In the genomic region with DNA sequence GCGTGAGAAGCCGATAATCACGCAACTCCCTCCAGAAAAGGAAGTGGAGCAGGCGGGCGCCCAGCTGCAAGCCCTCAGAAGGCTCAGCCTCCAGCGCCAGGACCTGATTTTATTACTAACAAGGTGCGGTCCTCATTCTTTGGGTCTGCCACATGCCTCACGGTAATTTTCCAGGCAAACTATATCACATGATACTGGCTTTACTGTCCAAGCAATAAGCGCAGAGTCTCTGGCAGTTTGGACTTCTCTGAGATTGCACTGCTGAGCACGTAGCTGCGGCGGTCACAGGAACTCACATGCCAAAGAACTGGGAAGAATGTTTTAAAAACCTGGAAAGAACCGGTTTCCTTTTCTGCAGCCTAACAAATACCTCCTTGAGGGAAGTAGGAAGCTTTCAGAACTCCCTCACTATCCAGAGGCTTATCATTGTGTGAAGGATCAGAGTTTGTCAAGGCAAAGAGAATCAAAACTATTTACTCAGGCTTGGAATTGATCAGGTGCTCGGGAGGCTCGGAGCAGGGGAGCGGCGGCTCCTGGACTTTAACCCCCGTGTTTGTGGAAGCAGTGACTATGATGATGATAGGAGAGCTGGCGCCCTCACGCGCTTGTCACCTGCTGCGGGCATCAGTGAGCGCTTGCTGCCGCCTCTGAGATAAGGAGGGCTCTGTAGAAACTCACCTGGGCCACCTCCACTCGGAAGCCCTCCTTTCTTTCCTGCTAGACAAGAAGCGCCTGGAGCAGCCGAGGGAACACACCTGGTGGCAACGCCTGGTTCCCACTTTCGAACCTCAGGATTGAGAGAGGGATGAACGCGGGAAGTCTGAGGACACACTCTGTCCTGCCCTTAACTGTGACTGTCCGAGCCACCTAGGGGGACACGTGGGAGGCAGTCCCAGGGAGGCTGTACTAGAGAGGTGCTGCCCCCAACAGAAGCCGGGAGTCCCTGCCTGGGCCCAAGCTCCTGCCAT, we compare ENCODE assay signal across 1 cellular context.
TF ChIP-seq lines count a peak whose summit lies in the region.

No MANE protein-coding gene starts in this region.

TF ChIP-seq in HepG2, 621 proteins besides CTCF, POLR2A, EP300 and RAD21 (continued from another document and continues in another):
- TF ChIP-seq, protein P1, sequence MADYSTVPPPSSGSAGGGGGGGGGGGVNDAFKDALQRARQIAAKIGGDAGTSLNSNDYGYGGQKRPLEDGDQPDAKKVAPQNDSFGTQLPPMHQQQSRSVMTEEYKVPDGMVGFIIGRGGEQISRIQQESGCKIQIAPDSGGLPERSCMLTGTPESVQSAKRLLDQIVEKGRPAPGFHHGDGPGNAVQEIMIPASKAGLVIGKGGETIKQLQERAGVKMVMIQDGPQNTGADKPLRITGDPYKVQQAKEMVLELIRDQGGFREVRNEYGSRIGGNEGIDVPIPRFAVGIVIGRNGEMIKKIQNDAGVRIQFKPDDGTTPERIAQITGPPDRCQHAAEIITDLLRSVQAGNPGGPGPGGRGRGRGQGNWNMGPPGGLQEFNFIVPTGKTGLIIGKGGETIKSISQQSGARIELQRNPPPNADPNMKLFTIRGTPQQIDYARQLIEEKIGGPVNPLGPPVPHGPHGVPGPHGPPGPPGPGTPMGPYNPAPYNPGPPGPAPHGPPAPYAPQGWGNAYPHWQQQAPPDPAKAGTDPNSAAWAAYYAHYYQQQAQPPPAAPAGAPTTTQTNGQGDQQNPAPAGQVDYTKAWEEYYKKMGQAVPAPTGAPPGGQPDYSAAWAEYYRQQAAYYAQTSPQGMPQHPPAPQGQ (CRISPR knock-in tag; IDR thresholded peaks at IDR 0.05; ENCODE audit: borderline replicate concordance): no peak
- TF ChIP-seq ZNF652 (CRISPR knock-in tag; IDR thresholded peaks at IDR 0.05; ENCODE audit: borderline replicate concordance, low read depth) (peak; percentile 8; the same call in 1 of the 2 replicates), SOX6 (IDR thresholded peaks at IDR 0.05) (no peak), SOX6 (CRISPR knock-in tag; IDR thresholded peaks at IDR 0.05) (peak; percentile 93), GPN1 (CRISPR knock-in tag; IDR thresholded peaks at IDR 0.05; ENCODE audit: borderline replicate concordance) (no peak), RBM39 (IDR thresholded peaks at IDR 0.05; ENCODE audit: low read depth, low read length, poor library complexity, severe bottlenecking) (peak; percentile 61), ZNF891 (CRISPR knock-in tag; IDR thresholded peaks at IDR 0.05) (no peak), SNAPC2 (CRISPR knock-in tag; IDR thresholded peaks at IDR 0.05) (peak; percentile 68; the same call in 1 of the 2 replicates), MXI1 (IDR thresholded peaks at IDR 0.05; ENCODE audit: borderline replicate concordance, low read depth, low read length) (peak; percentile 14; the same call in 1 of the 3 replicates), NFIC (IDR thresholded peaks at IDR 0.05; ENCODE audit: low read length) (peak; percentile 88), DMAP1 (CRISPR knock-in tag; IDR thresholded peaks at IDR 0.05) (peak; percentile 92), AGO1 (IDR thresholded peaks at IDR 0.05; ENCODE audit: low read depth, low read length, poor library complexity, severe bottlenecking) (no peak), JDP2 (CRISPR knock-in tag; IDR thresholded peaks at IDR 0.05; ENCODE audit: borderline replicate concordance) (no peak), KLF12 (CRISPR knock-in tag; IDR thresholded peaks at IDR 0.05; ENCODE audit: borderline replicate concordance) (peak; percentile 51; the same call in 1 of the 2 replicates), KLF13 (CRISPR knock-in tag; IDR thresholded peaks at IDR 0.05) (no peak), ZEB1 (IDR thresholded peaks at IDR 0.05; ENCODE audit: insufficient replicate concordance, low read depth) (peak; percentile 94), ZNF264 (CRISPR knock-in tag; IDR thresholded peaks at IDR 0.05) (peak; percentile 83; the same call in 1 of the 2 replicates), ZNF274 (CRISPR knock-in tag; IDR thresholded peaks at IDR 0.05) (no peak; the same call in 1 of the 2 replicates), JUNB (CRISPR knock-in tag; IDR thresholded peaks at IDR 0.05; ENCODE audit: borderline replicate concordance) (no peak), STAT5B (CRISPR knock-in tag; IDR thresholded peaks at IDR 0.05) (no peak), ZNF879 (CRISPR knock-in tag; IDR thresholded peaks at IDR 0.05) (no peak), CEBPB (IDR thresholded peaks at IDR 0.05; ENCODE audit: borderline replicate concordance, low read depth, low read length) (no peak), ATAD3A (CRISPR knock-in tag; IDR thresholded peaks at IDR 0.05) (no peak), SMARCE1 (IDR thresholded peaks at IDR 0.05; ENCODE audit: borderline replicate concordance) (no peak), KLF16 (CRISPR knock-in tag; IDR thresholded peaks at IDR 0.05) (peak in 1 of 2 experiments; percentile 79; a peak in 2 of 4 replicates), DNMT1 (CRISPR knock-in tag; IDR thresholded peaks at IDR 0.05) (no peak), ZNF446 (CRISPR knock-in tag; IDR thresholded peaks at IDR 0.05) (no peak)
- TF ChIP-seq, protein P2, sequence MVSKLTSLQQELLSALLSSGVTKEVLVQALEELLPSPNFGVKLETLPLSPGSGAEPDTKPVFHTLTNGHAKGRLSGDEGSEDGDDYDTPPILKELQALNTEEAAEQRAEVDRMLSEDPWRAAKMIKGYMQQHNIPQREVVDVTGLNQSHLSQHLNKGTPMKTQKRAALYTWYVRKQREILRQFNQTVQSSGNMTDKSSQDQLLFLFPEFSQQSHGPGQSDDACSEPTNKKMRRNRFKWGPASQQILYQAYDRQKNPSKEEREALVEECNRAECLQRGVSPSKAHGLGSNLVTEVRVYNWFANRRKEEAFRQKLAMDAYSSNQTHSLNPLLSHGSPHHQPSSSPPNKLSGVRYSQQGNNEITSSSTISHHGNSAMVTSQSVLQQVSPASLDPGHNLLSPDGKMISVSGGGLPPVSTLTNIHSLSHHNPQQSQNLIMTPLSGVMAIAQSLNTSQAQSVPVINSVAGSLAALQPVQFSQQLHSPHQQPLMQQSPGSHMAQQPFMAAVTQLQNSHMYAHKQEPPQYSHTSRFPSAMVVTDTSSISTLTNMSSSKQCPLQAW (CRISPR knock-in tag; IDR thresholded peaks at IDR 0.05): peak; percentile 85
- TF ChIP-seq, protein P3, sequence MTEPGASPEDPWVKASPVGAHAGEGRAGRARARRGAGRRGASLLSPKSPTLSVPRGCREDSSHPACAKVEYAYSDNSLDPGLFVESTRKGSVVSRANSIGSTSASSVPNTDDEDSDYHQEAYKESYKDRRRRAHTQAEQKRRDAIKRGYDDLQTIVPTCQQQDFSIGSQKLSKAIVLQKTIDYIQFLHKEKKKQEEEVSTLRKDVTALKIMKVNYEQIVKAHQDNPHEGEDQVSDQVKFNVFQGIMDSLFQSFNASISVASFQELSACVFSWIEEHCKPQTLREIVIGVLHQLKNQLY (CRISPR knock-in tag; IDR thresholded peaks at IDR 0.05): peak; percentile 74; the same call in 1 of the 2 replicates
- TF ChIP-seq, protein P4, sequence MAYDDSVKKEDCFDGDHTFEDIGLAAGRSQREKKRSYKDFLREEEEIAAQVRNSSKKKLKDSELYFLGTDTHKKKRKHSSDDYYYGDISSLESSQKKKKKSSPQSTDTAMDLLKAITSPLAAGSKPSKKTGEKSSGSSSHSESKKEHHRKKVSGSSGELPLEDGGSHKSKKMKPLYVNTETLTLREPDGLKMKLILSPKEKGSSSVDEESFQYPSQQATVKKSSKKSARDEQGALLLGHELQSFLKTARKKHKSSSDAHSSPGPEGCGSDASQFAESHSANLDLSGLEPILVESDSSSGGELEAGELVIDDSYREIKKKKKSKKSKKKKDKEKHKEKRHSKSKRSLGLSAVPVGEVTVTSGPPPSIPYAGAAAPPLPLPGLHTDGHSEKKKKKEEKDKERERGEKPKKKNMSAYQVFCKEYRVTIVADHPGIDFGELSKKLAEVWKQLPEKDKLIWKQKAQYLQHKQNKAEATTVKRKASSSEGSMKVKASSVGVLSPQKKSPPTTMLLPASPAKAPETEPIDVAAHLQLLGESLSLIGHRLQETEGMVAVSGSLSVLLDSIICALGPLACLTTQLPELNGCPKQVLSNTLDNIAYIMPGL (CRISPR knock-in tag; IDR thresholded peaks at IDR 0.05; ENCODE audit: borderline replicate concordance in 1 of 2, low read depth in 1 of 2): peak; percentile 63 to 74; a peak in 2 of 4 replicates
- TF ChIP-seq, protein P5, sequence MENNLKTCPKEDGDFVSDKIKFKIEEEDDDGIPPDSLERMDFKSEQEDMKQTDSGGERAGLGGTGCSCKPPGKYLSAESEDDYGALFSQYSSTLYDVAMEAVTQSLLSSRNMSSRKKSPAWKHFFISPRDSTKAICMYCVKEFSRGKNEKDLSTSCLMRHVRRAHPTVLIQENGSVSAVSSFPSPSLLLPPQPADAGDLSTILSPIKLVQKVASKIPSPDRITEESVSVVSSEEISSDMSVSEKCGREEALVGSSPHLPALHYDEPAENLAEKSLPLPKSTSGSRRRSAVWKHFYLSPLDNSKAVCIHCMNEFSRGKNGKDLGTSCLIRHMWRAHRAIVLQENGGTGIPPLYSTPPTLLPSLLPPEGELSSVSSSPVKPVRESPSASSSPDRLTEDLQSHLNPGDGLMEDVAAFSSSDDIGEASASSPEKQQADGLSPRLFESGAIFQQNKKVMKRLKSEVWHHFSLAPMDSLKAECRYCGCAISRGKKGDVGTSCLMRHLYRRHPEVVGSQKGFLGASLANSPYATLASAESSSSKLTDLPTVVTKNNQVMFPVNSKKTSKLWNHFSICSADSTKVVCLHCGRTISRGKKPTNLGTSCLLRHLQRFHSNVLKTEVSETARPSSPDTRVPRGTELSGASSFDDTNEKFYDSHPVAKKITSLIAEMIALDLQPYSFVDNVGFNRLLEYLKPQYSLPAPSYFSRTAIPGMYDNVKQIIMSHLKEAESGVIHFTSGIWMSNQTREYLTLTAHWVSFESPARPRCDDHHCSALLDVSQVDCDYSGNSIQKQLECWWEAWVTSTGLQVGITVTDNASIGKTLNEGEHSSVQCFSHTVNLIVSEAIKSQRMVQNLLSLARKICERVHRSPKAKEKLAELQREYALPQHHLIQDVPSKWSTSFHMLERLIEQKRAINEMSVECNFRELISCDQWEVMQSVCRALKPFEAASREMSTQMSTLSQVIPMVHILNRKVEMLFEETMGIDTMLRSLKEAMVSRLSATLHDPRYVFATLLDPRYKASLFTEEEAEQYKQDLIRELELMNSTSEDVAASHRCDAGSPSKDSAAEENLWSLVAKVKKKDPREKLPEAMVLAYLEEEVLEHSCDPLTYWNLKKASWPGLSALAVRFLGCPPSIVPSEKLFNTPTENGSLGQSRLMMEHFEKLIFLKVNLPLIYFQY (CRISPR knock-in tag; IDR thresholded peaks at IDR 0.05; ENCODE audit: borderline replicate concordance): peak; percentile 48; the same call in 1 of the 2 replicates
- TF ChIP-seq, protein P6, sequence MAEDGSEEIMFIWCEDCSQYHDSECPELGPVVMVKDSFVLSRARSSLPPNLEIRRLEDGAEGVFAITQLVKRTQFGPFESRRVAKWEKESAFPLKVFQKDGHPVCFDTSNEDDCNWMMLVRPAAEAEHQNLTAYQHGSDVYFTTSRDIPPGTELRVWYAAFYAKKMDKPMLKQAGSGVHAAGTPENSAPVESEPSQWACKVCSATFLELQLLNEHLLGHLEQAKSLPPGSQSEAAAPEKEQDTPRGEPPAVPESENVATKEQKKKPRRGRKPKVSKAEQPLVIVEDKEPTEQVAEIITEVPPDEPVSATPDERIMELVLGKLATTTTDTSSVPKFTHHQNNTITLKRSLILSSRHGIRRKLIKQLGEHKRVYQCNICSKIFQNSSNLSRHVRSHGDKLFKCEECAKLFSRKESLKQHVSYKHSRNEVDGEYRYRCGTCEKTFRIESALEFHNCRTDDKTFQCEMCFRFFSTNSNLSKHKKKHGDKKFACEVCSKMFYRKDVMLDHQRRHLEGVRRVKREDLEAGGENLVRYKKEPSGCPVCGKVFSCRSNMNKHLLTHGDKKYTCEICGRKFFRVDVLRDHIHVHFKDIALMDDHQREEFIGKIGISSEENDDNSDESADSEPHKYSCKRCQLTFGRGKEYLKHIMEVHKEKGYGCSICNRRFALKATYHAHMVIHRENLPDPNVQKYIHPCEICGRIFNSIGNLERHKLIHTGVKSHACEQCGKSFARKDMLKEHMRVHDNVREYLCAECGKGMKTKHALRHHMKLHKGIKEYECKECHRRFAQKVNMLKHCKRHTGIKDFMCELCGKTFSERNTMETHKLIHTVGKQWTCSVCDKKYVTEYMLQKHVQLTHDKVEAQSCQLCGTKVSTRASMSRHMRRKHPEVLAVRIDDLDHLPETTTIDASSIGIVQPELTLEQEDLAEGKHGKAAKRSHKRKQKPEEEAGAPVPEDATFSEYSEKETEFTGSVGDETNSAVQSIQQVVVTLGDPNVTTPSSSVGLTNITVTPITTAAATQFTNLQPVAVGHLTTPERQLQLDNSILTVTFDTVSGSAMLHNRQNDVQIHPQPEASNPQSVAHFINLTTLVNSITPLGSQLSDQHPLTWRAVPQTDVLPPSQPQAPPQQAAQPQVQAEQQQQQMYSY (CRISPR knock-in tag; IDR thresholded peaks at IDR 0.05): peak; percentile 82
- TF ChIP-seq, protein P7, sequence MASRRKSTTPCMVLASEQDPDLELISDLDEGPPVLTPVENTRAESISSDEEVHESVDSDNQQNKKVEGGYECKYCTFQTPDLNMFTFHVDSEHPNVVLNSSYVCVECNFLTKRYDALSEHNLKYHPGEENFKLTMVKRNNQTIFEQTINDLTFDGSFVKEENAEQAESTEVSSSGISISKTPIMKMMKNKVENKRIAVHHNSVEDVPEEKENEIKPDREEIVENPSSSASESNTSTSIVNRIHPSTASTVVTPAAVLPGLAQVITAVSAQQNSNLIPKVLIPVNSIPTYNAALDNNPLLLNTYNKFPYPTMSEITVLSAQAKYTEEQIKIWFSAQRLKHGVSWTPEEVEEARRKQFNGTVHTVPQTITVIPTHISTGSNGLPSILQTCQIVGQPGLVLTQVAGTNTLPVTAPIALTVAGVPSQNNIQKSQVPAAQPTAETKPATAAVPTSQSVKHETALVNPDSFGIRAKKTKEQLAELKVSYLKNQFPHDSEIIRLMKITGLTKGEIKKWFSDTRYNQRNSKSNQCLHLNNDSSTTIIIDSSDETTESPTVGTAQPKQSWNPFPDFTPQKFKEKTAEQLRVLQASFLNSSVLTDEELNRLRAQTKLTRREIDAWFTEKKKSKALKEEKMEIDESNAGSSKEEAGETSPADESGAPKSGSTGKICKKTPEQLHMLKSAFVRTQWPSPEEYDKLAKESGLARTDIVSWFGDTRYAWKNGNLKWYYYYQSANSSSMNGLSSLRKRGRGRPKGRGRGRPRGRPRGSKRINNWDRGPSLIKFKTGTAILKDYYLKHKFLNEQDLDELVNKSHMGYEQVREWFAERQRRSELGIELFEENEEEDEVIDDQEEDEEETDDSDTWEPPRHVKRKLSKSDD (CRISPR knock-in tag; IDR thresholded peaks at IDR 0.05; ENCODE audit: low read depth): no peak
- TF ChIP-seq, protein P8, sequence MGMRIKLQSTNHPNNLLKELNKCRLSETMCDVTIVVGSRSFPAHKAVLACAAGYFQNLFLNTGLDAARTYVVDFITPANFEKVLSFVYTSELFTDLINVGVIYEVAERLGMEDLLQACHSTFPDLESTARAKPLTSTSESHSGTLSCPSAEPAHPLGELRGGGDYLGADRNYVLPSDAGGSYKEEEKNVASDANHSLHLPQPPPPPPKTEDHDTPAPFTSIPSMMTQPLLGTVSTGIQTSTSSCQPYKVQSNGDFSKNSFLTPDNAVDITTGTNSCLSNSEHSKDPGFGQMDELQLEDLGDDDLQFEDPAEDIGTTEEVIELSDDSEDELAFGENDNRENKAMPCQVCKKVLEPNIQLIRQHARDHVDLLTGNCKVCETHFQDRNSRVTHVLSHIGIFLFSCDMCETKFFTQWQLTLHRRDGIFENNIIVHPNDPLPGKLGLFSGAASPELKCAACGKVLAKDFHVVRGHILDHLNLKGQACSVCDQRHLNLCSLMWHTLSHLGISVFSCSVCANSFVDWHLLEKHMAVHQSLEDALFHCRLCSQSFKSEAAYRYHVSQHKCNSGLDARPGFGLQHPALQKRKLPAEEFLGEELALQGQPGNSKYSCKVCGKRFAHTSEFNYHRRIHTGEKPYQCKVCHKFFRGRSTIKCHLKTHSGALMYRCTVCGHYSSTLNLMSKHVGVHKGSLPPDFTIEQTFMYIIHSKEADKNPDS (CRISPR knock-in tag; IDR thresholded peaks at IDR 0.05): peak; percentile 9; the same call in 1 of the 2 replicates
